In the genomic region with DNA sequence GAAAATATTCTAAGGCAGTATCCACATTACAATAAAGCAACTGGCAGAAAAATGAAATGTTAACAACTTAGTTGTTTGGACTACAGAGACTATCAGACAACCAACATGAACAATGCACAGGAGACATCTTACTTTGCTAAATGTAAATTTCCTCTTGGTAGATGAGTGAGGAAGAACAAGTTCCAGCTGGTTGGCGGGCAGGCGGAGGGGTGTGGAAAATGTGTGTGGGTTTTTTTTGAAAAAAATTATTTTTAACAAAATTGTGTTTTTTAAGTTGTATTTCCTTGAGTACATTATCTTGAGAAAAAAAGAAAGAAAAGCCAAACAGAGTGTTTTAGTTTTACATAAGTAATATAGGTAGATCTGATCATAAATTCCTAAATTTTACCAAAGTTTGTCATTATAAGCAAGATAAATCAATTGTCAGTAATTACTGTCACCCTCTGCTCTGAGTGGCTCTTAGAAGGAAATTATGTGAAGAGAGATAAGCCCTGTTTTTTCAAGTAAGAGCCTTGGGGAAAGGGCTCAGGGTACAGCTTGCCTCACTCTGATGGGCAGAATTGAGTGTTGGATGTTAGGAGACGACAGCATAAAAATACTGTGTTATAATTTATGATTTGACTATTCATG, we compare ENCODE assay signal across 1 cellular context.
TF ChIP-seq lines count a peak whose summit lies in the region.

No MANE protein-coding gene starts in this region.

TF ChIP-seq in SK-N-SH treated with all-trans-retinoic acid at 6 μM for 48 hours, 23 proteins besides CTCF, POLR2A, EP300 and RAD21 (continued from another document):
- no peak for TF ChIP-seq CSRNP3 (CRISPR knock-in tag; IDR thresholded peaks at IDR 0.05)
